Comparison of ENCODE assay signal across 18 cellular contexts in the genomic region with DNA sequence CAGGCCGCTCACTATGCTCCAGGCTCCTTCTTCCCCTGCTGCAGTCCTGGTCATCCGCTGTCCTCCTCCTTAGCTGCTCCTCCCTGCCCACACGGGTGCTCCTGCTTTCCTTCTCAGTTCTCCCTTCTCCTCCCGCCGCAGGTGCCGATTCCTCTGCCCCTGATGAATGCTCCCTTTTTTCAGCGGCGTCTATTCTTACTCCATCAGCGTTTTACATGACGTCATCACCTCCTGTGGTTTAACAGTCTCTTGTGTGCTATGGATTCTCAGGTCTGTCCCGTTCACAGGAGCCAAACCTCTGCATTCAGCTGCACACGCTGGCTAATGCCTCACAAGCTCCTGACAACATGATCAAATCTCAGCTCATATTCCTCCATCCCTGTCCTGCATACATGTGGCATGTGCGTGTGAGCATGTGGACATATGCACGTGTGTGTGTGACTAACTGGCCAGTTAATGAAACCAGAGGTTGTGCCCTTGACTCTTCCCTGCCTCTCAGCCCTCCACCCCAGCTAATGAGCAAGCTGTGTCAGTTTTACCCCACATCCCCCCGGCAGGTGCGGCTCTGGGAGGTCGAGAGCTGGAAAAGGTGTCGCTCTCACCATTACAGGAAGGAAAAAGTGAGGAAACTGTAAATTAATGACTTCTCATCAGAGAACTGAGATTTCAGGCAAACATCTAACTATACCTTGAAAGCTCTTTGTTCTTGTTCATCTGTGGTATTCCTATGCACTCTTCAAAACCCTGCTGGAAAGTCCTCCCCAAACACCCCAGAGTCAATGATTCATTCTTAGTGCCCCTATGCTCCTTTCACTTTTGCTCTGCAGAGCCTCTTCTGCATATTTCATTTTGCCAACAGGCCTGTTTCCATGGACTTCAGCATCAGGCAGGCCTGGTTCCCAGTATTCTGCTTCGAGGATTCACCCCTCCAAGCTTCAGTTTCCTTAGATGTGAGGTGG.
"Had no signal": no experiment of that assay in that cellular context is flagged by ENCODE, and none has a peak within 500 bp of the region (broad histone marks: within the 10 kb centered on the region; RNA-seq: fewer than 3 reads in every experiment).

No MANE protein-coding gene starts in this region.

- H3K27me3 ChIP-seq: heart left ventricle, left lung, testis, upper lobe of right lung had no signal

- H3K4me1 ChIP-seq: left lung, upper lobe of right lung had no signal

- H3K36me3 ChIP-seq: heart left ventricle, left lung, upper lobe of right lung had no signal

- H3K9me3 ChIP-seq: heart left ventricle, left lung, testis, upper lobe of right lung had no signal

- H3K36me3 Mint-ChIP-seq: natural killer cell had no signal

- ATAC-seq: activated CD4-positive, CD25-positive, alpha-beta regulatory T cell treated with anti-CD3 and anti-CD28 coated beads, Interleukin-2, amount 50 U/mL, for 24 hours; heart left ventricle; left lung; natural killer cell; upper lobe of right lung had no signal

- H3K4me3 ChIP-seq: coronary artery, heart left ventricle, left lung, testis, upper lobe of right lung had no signal

- H3K4me1 Mint-ChIP-seq: natural killer cell had no signal

- DNase-seq: activated CD4-positive, alpha-beta T cell treated with anti-CD3 and anti-CD28 coated beads, Interleukin-2, amount 50 U/mL, for 48 hours; activated naive CD4-positive, alpha-beta T cell treated with anti-CD3 and anti-CD28 coated beads for 36 hours; activated T-cell treated with anti-CD3 and anti-CD28 coated beads, Interleukin-2, amount 50 U/mL, for 48 hours; central memory CD4-positive, alpha-beta T cell; effector CD8-positive, alpha-beta T cell; foreskin melanocyte; islet precursor cell; left lung; natural killer cell; stimulated activated CD4-positive, alpha-beta T cell treated with anti-CD3 and anti-CD28 coated beads, Interleukin-4, amount 100 ng/mL, for 1 hour; stimulated activated CD8-positive, alpha-beta memory T cell treated with anti-CD3 and anti-CD28 coated beads, Interleukin-4, amount 100 ng/mL, for 48 hours; testis; upper lobe of right lung had no signal

- H3K27ac Mint-ChIP-seq: activated naive CD4-positive, alpha-beta T cell treated with anti-CD3 and anti-CD28 coated beads for 36 hours; natural killer cell; stimulated activated naive CD8-positive, alpha-beta T cell treated with anti-CD3 and anti-CD28 coated beads, Interleukin-15, Interleukin-2, amounts not matched to agents 100 ng/mL and 50 ng/mL, for 24 hours; T-helper 2 cell treated with Interferon-gamma antibody and Interleukin-4, amounts not matched to agents 5 μg/mL and 100 μg/mL, for 36 hours had no signal

- H3K9me3 Mint-ChIP-seq: activated naive CD4-positive, alpha-beta T cell treated with anti-CD3 and anti-CD28 coated beads for 36 hours; natural killer cell; stimulated activated naive CD8-positive, alpha-beta T cell treated with anti-CD3 and anti-CD28 coated beads, Interleukin-15, Interleukin-2, amounts not matched to agents 100 ng/mL and 50 ng/mL, for 24 hours; T-helper 2 cell treated with Interferon-gamma antibody and Interleukin-4, amounts not matched to agents 5 μg/mL and 100 μg/mL, for 36 hours had no signal

- H3K27ac ChIP-seq: coronary artery, heart left ventricle, left lung, testis, upper lobe of right lung had no signal

- H3K4me3 Mint-ChIP-seq: activated naive CD4-positive, alpha-beta T cell treated with anti-CD3 and anti-CD28 coated beads for 36 hours; natural killer cell; stimulated activated naive CD8-positive, alpha-beta T cell treated with anti-CD3 and anti-CD28 coated beads, Interleukin-15, Interleukin-2, amounts not matched to agents 100 ng/mL and 50 ng/mL, for 24 hours; T-helper 2 cell treated with Interferon-gamma antibody and Interleukin-4, amounts not matched to agents 5 μg/mL and 100 μg/mL, for 36 hours had no signal
